Comparison of ENCODE assay signal across 19 cellular contexts in genomic region chr14:38238881-38239280, GRCh38. TPM values are rescaled to one million over a fixed set of nuclear protein-coding genes. Genes with fewer than 3 reads are reported as not detected.
"Had no signal": no experiment of that assay in that cellular context is flagged by ENCODE, and none has a peak within 500 bp of the region (broad histone marks: within the 10 kb centered on the region; RNA-seq: fewer than 3 reads in every experiment).

No MANE protein-coding gene starts in this region.

- H3K4me1 Mint-ChIP-seq: memory B cell; stimulated activated naive B cell treated with anti-CD40 and anti-IgM and Interleukin-4, amounts not matched to agents 10 μg/mL and 1 μg/mL and 100 μg/mL, for 72 hours had no signal

- H3K4me3 Mint-ChIP-seq: activated naive CD4-positive, alpha-beta T cell treated with anti-CD3 and anti-CD28 coated beads for 36 hours; memory B cell; natural killer cell treated with Interleukin-12 subunit alpha and Interleukin-12 subunit beta and Interleukin-15 and Interleukin-18, amount 100 ng/mL, for 72 hours; stimulated activated naive B cell treated with anti-CD40 and anti-IgM and Interleukin-4, amounts not matched to agents 10 μg/mL and 1 μg/mL and 100 μg/mL, for 72 hours had no signal

- ATAC-seq: left lung; natural killer cell treated with Interleukin-12 subunit alpha and Interleukin-12 subunit beta and Interleukin-15 and Interleukin-18, amount 100 ng/mL, for 72 hours; stimulated activated naive B cell treated with anti-CD40 and anti-IgM and Interleukin-4, amounts not matched to agents 10 μg/mL and 1 μg/mL and 100 μg/mL, for 72 hours had no signal

- H3K4me3 ChIP-seq: left lung, tibial artery had no signal

- H3K27ac Mint-ChIP-seq: activated naive CD4-positive, alpha-beta T cell treated with anti-CD3 and anti-CD28 coated beads for 36 hours; activated T-helper 2 cell treated with anti-CD3 and anti-CD28 coated beads, Interferon-gamma antibody, Interleukin-2, Interleukin-4, amounts not matched to agents 10 μg/mL and 5 μg/mL and 100 μg/mL, durations not matched to agents 14 hours and 24 hours and 36 hours; memory B cell; natural killer cell treated with Interleukin-12 subunit alpha and Interleukin-12 subunit beta and Interleukin-15 and Interleukin-18, amount 100 ng/mL, for 72 hours; stimulated activated naive B cell treated with anti-CD40 and anti-IgM and Interleukin-4, amounts not matched to agents 10 μg/mL and 1 μg/mL and 100 μg/mL, for 72 hours had no signal

- H3K36me3 Mint-ChIP-seq: memory B cell; natural killer cell treated with Interleukin-12 subunit alpha and Interleukin-12 subunit beta and Interleukin-15 and Interleukin-18, amount 100 ng/mL, for 72 hours; stimulated activated naive B cell treated with anti-CD40 and anti-IgM and Interleukin-4, amounts not matched to agents 10 μg/mL and 1 μg/mL and 100 μg/mL, for 72 hours had no signal

- H3K27me3 Mint-ChIP-seq: memory B cell; stimulated activated naive B cell treated with anti-CD40 and anti-IgM and Interleukin-4, amounts not matched to agents 10 μg/mL and 1 μg/mL and 100 μg/mL, for 72 hours had no signal

- DNase-seq: activated CD4-positive, alpha-beta T cell treated with anti-CD3 and anti-CD28 coated beads for 1 hour; activated CD4-positive, alpha-beta T cell treated with anti-CD3 and anti-CD28 coated beads, Interleukin-2, amount 50 U/mL, for 4 hours; activated naive CD4-positive, alpha-beta T cell treated with anti-CD3 and anti-CD28 coated beads for 36 hours; erythroblast; hippocampal formation; left lung; nucleus accumbens; posterior cingulate gyrus; retina; stimulated activated CD4-positive, alpha-beta T cell treated with anti-CD3 and anti-CD28 coated beads, Interleukin-15, amount 100 ng/mL, for 24 hours; stimulated activated CD4-positive, alpha-beta T cell treated with anti-CD3 and anti-CD28 coated beads, Interleukin-4, amount 100 ng/mL, for 1 hour; stimulated activated naive B cell treated with anti-CD40 and anti-IgM and Interleukin-4, amounts not matched to agents 10 μg/mL and 1 μg/mL and 100 μg/mL, for 72 hours; tibial artery had no signal

- H3K9me3 Mint-ChIP-seq: activated naive CD4-positive, alpha-beta T cell treated with anti-CD3 and anti-CD28 coated beads for 36 hours; activated T-helper 2 cell treated with anti-CD3 and anti-CD28 coated beads, Interferon-gamma antibody, Interleukin-2, Interleukin-4, amounts not matched to agents 10 μg/mL and 5 μg/mL and 100 μg/mL, durations not matched to agents 14 hours and 24 hours and 36 hours; natural killer cell treated with Interleukin-12 subunit alpha and Interleukin-12 subunit beta and Interleukin-15 and Interleukin-18, amount 100 ng/mL, for 72 hours had no signal

RNA-seq across cellular contexts. Expression of gene CLEC14A, which starts 17.0 kb away (rescaled TPM):
- total RNA-seq: activated naive CD4-positive, alpha-beta T cell treated with anti-CD3 and anti-CD28 coated beads for 36 hours; activated T-helper 2 cell treated with anti-CD3 and anti-CD28 coated beads, Interferon-gamma antibody, Interleukin-2, Interleukin-4, amounts not matched to agents 10 μg/mL and 5 μg/mL and 100 μg/mL, durations not matched to agents 14 hours and 24 hours and 36 hours; chondrocyte; natural killer cell treated with Interleukin-12 subunit alpha and Interleukin-12 subunit beta and Interleukin-15 and Interleukin-18, amount 100 ng/mL, for 72 hours had no signal
- polyA plus RNA-seq: keratinocyte had no signal

RNA-seq across cellular contexts. Expression of gene SSTR1, which starts 31.2 kb away (rescaled TPM):
- total RNA-seq: activated naive CD4-positive, alpha-beta T cell treated with anti-CD3 and anti-CD28 coated beads for 36 hours; activated T-helper 2 cell treated with anti-CD3 and anti-CD28 coated beads, Interferon-gamma antibody, Interleukin-2, Interleukin-4, amounts not matched to agents 10 μg/mL and 5 μg/mL and 100 μg/mL, durations not matched to agents 14 hours and 24 hours and 36 hours; chondrocyte; dermis microvascular lymphatic vessel endothelial cell; natural killer cell treated with Interleukin-12 subunit alpha and Interleukin-12 subunit beta and Interleukin-15 and Interleukin-18, amount 100 ng/mL, for 72 hours had no signal
